ENCODE assay signal across 16 cellular contexts in genomic region chr17:57521606-57522435, GRCh38.
DNase-seq lines count a peak whose midpoint lies in the region; FAIRE-seq and TF ChIP-seq lines count a peak whose summit lies in the region.
"Had no signal": no experiment of that assay in that cellular context is flagged by ENCODE, and none has a peak within 500 bp of the region (broad histone marks: within the 10 kb centered on the region; RNA-seq: fewer than 3 reads in every experiment).

No MANE protein-coding gene starts in this region.

- H3K4me3 ChIP-seq in BLaER1: peak overlapping the region; percentile 50
- H3K4me3 ChIP-seq: body of pancreas, SJSA1, skin epidermis, vagina had no signal

- TF ChIP-seq CTCF in neural crest cell (conservative IDR thresholded peaks at IDR 0.05): no peak

- no peaks in the 10 kb centered on the region for H3K9me3 Mint-ChIP-seq in neural crest cell
- no peaks in the 10 kb centered on the region for H3K9me3 Mint-ChIP-seq in activated T-helper 1 cell treated with anti-CD3 and anti-CD28 coated beads, Interleukin-12 subunit alpha, Interleukin-12 subunit beta, Interleukin-2, Interleukin-4 antibody, amounts not matched to agents 30 ng/mL and 10 ng/mL and 1 ng/mL, durations not matched to agents 14 hours and 24 hours and 36 hours
- H3K9me3 Mint-ChIP-seq: CD4-positive, alpha-beta T cell had no signal

- H3K9ac ChIP-seq in BLaER1: peak overlapping the region; percentile 76

- no peaks in the 10 kb centered on the region for H3K27me3 Mint-ChIP-seq in neural crest cell (ENCODE audit: low read depth)
- H3K27me3 Mint-ChIP-seq in activated T-helper 1 cell treated with anti-CD3 and anti-CD28 coated beads, Interleukin-12 subunit alpha, Interleukin-12 subunit beta, Interleukin-2, Interleukin-4 antibody, amounts not matched to agents 30 ng/mL and 10 ng/mL and 1 ng/mL, durations not matched to agents 14 hours and 24 hours and 36 hours (ENCODE audit: insufficient read depth): no peaks in the 10 kb centered on the region
- H3K27me3 Mint-ChIP-seq: CD4-positive, alpha-beta T cell had no signal

- H3K36me3 ChIP-seq in BLaER1: peaks cover 23% of the 10 kb centered on the region; the same call in 1 of the 2 replicates
- H3K36me3 ChIP-seq: SJSA1, vagina had no signal

- no peaks in the 10 kb centered on the region for H4K20me1 ChIP-seq in BLaER1

- H3K27ac Mint-ChIP-seq in neural crest cell (ENCODE audit: unreplicated experiment): peak overlapping the region; percentile 93
- no peak overlapping the region for H3K27ac Mint-ChIP-seq in activated T-helper 1 cell treated with anti-CD3 and anti-CD28 coated beads, Interleukin-12 subunit alpha, Interleukin-12 subunit beta, Interleukin-2, Interleukin-4 antibody, amounts not matched to agents 30 ng/mL and 10 ng/mL and 1 ng/mL, durations not matched to agents 14 hours and 24 hours and 36 hours
- H3K27ac Mint-ChIP-seq: CD4-positive, alpha-beta T cell had no signal

- peak overlapping the region; percentile 19 for H3K4me3 Mint-ChIP-seq in neural crest cell
- no peak overlapping the region for H3K4me3 Mint-ChIP-seq in activated T-helper 1 cell treated with anti-CD3 and anti-CD28 coated beads, Interleukin-12 subunit alpha, Interleukin-12 subunit beta, Interleukin-2, Interleukin-4 antibody, amounts not matched to agents 30 ng/mL and 10 ng/mL and 1 ng/mL, durations not matched to agents 14 hours and 24 hours and 36 hours
- H3K4me3 Mint-ChIP-seq: CD4-positive, alpha-beta T cell had no signal

- H3K4me1 Mint-ChIP-seq in neural crest cell: peaks cover 71% of the 10 kb centered on the region
- peaks cover 20% of the 10 kb centered on the region for H3K4me1 Mint-ChIP-seq in activated T-helper 1 cell treated with anti-CD3 and anti-CD28 coated beads, Interleukin-12 subunit alpha, Interleukin-12 subunit beta, Interleukin-2, Interleukin-4 antibody, amounts not matched to agents 30 ng/mL and 10 ng/mL and 1 ng/mL, durations not matched to agents 14 hours and 24 hours and 36 hours (ENCODE audit: low read depth)

- H3K27ac ChIP-seq in BLaER1: peak overlapping the region; percentile 93
- H3K27ac ChIP-seq: body of pancreas, SJSA1, skin epidermis, vagina had no signal

- peak overlapping the region; percentile 81 for H3K4me2 ChIP-seq in BLaER1

- H3K4me1 ChIP-seq in BLaER1: peaks cover 100% of the 10 kb centered on the region

- no peaks in the 10 kb centered on the region for H3K36me3 Mint-ChIP-seq in neural crest cell (ENCODE audit: low read depth)
- peaks cover 14% of the 10 kb centered on the region for H3K36me3 Mint-ChIP-seq in activated T-helper 1 cell treated with anti-CD3 and anti-CD28 coated beads, Interleukin-12 subunit alpha, Interleukin-12 subunit beta, Interleukin-2, Interleukin-4 antibody, amounts not matched to agents 30 ng/mL and 10 ng/mL and 1 ng/mL, durations not matched to agents 14 hours and 24 hours and 36 hours (ENCODE audit: low read depth)

- peak; percentile 9 for FAIRE-seq in HTR-8/SVneo (lab: Jason Lieb, UNC)
- FAIRE-seq: endothelial cell of umbilical vein had no signal

- H3K27me3 ChIP-seq in BLaER1: no peaks in the 10 kb centered on the region
- H3K27me3 ChIP-seq: body of pancreas, SJSA1, vagina had no signal

- DNase-seq in HTR-8/SVneo (ENCODE audit: insufficient read length, low spot score) (no peak), amniotic epithelial cell (ENCODE audit: low read depth) (peak; percentile 55), neural crest cell (ENCODE audit: low read depth, low spot score) (no peak), medulla oblongata (ENCODE audit: extremely low spot score) (no peak), SIG-M5 (lab: John Stamatoyannopoulos, UW) (no peak)
- no peak for DNase-seq in activated T-helper 1 cell treated with anti-CD3 and anti-CD28 coated beads, Interleukin-12 subunit alpha, Interleukin-12 subunit beta, Interleukin-2, Interleukin-4 antibody, amounts not matched to agents 30 ng/mL and 10 ng/mL and 1 ng/mL, durations not matched to agents 14 hours and 24 hours and 36 hours (ENCODE audit: low spot score)
- DNase-seq in activated CD4-positive, alpha-beta T cell treated with anti-CD3 and anti-CD28 coated beads, Interleukin-2, amount 50 U/mL, for 1 hour: no peak
- DNase-seq: body of pancreas; CD4-positive, alpha-beta T cell; GOT3; NCI-H2107 had no signal

- intact Hi-C loops in activated T-helper 1 cell treated with anti-CD3 and anti-CD28 coated beads, Interleukin-12 subunit alpha, Interleukin-12 subunit beta, Interleukin-2, Interleukin-4 antibody, amounts not matched to agents 30 ng/mL and 10 ng/mL and 1 ng/mL, durations not matched to agents 14 hours and 24 hours and 36 hours (cut with micrococcal nuclease): no loop called here

- H3K9me3 ChIP-seq in BLaER1: no peaks in the 10 kb centered on the region
- H3K9me3 ChIP-seq: body of pancreas, SJSA1, vagina had no signal
